Comparison of ENCODE assay signal across 1 cellular context in the genomic region with DNA sequence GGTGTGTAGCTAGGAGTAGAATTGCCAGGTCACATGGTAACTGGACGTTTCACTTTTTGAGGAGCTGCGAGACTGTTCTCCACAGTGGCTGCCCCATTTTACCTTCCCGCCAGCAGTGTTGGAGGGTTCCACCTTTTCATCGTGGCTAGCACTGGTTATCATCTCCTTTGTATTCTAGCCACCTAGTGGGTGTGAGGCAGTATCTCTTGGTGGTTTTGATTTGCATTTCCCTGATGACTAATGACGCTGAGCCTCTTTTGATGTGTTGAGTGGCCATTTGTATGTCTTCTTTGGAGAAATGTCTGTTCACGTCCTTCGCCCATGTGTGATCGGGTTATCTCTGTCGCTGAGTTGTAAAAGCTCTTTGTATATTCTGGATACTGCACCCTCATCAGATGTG.
TF ChIP-seq lines count a peak whose summit lies in the region.

No MANE protein-coding gene starts in this region.

TF ChIP-seq in GM12878, 131 proteins besides CTCF, POLR2A, EP300 and RAD21:
- peak; percentile 22 for TF ChIP-seq MEF2B (IDR thresholded peaks at IDR 0.05; ENCODE audit: partially characterized antibody, poor library complexity, severe bottlenecking)
- 0 out of 2 replicates have a peak, but pooled peaks have one; percentile 42 for TF ChIP-seq RFX5 (IDR thresholded peaks at IDR 0.05; ENCODE audit: low read depth, low read length)
- peak; percentile 85; the same call in 2 of the 3 replicates for TF ChIP-seq POU2F2 (IDR thresholded peaks at IDR 0.05; ENCODE audit: borderline replicate concordance, low read depth, low read length)
- TF ChIP-seq HDAC2 (IDR thresholded peaks at IDR 0.05) = no peak
